Comparison of ENCODE assay signal across 8 cellular contexts in genomic region chr5:66595877-66596790, GRCh38. TPM values are rescaled to one million over a fixed set of nuclear protein-coding genes. Genes with fewer than 3 reads are reported as not detected.
DNase-seq lines count a peak whose midpoint lies in the region; ATAC-seq, FAIRE-seq and TF ChIP-seq lines count a peak whose summit lies in the region.

MAST4 (plus strand) TSS chr5:66596393; CDS start chr5:66596656, 263 bp downstream.

- TF ChIP-seq CTCF in VCaP (conservative IDR thresholded peaks at IDR 0.05) = no peak
- no peak for TF ChIP-seq CTCF in keratinocyte (optimal IDR thresholded peaks at IDR 0.05 in 1 of 3, IDR thresholded peaks at IDR 0.05 in 1 of 3, conservative IDR thresholded peaks at IDR 0.05 in 1 of 3; ENCODE audit: extremely low read depth in 1 of 3, insufficient read depth in 2 of 3, low read length in 3 of 3)

- H3K79me2 ChIP-seq in ACC112 (ENCODE audit: control insufficient read depth, insufficient read depth, low read length, unreplicated experiment) (no peaks in the 10 kb centered on the region), keratinocyte (ENCODE audit: control insufficient read depth, insufficient read depth, low read length) (no peaks in the 10 kb centered on the region)

- H3K9ac ChIP-seq in keratinocyte (ENCODE audit: control insufficient read depth, extremely low read depth, insufficient read depth, low read length) = peak within 1 kb of the TSS; percentile 71

- H3K4me3 ChIP-seq in ACC112 (ENCODE audit: low read depth, low read length) (peak within 1 kb of the TSS; percentile 79), keratinocyte (ENCODE audit: control insufficient read depth in 2 of 3, extremely low read depth in 1 of 3, insufficient read depth in 2 of 3, low read depth in 1 of 3, low read length in 3 of 3) (peak within 1 kb of the TSS; percentile 71 to 84 (median 76))

- peak within 1 kb of the TSS; percentile 95 for H2AFZ ChIP-seq in ACC112 (ENCODE audit: low read length, unreplicated experiment)
- H2AFZ ChIP-seq in keratinocyte (ENCODE audit: control insufficient read depth, low read length) = peak within 1 kb of the TSS; percentile 82

- H3K36me3 ChIP-seq in ACC112 (ENCODE audit: insufficient read depth, low read length) (no peaks in the 10 kb centered on the region), keratinocyte (ENCODE audit: control insufficient read depth in 2 of 2, extremely low read depth in 1 of 2, insufficient read depth in 2 of 2, low read length in 2 of 2) (no peaks in the 10 kb centered on the region)

- no peaks in the 10 kb centered on the region for H3K9me3 ChIP-seq in keratinocyte (ENCODE audit: control insufficient read depth, low read depth, low read length)

- H3K4me1 ChIP-seq in ACC112 (ENCODE audit: control insufficient read depth, insufficient read depth, low read length, unreplicated experiment) = no peaks in the 10 kb centered on the region
- H3K4me1 ChIP-seq in keratinocyte (ENCODE audit: control insufficient read depth, extremely low read depth, insufficient read depth, low read length) = peaks cover 22% of the 10 kb centered on the region

- peak; percentile 43 for FAIRE-seq in keratinocyte (lab: Jason Lieb, UNC)

- H3K27me3 ChIP-seq in ACC112 (ENCODE audit: insufficient read depth, low read length) = peaks cover 92% of the 10 kb centered on the region
- H3K27me3 ChIP-seq in keratinocyte (ENCODE audit: control insufficient read depth, extremely low read depth, insufficient read depth, low read length) = peaks cover 14% of the 10 kb centered on the region

- peak; percentile 15 for DNase-seq in NCI-H2081 treated with DMSO at 0.1 percent for 48 hours (lab: John Stamatoyannopoulos, UW)
- peak; percentile 71 for DNase-seq in cerebellum (ENCODE audit: low spot score)
- DNase-seq in keratinocyte (ENCODE audit: low read depth, low spot score) = peak; percentile 36
- peak; percentile 55 for DNase-seq in smooth muscle cell of the brain vasculature (ENCODE audit: low read depth, low spot score)

- H4K20me1 ChIP-seq in keratinocyte (ENCODE audit: control insufficient read depth, extremely low read depth, insufficient read depth, low read length) = peaks cover 2% of the 10 kb centered on the region

- ATAC-seq in GM18861 (IDR thresholded peaks at IDR 0.05; ENCODE audit: unreplicated experiment) = peak; percentile 92
- ATAC-seq in HG03066 (IDR thresholded peaks at IDR 0.05; ENCODE audit: low read depth, unreplicated experiment) = peak; percentile 98

- peak within 1 kb of the TSS; percentile 98 for H3K4me2 ChIP-seq in keratinocyte (ENCODE audit: control insufficient read depth, extremely low read depth, insufficient read depth, low read depth, low read length)

- dilution Hi-C loops in keratinocyte (cut with MboI; ENCODE audit: extremely low pct_ligation_motif_present, low sequenced_read_pairs) = no loop called here

- H3K9me1 ChIP-seq in keratinocyte (ENCODE audit: control insufficient read depth, extremely low read depth, insufficient read depth, low read length) = no peaks in the 10 kb centered on the region

- H3K27ac ChIP-seq in ACC112 (ENCODE audit: low read depth, low read length) = no peak within 1 kb of the TSS
- H3K27ac ChIP-seq in VCaP = peak within 1 kb of the TSS; percentile 59
- H3K27ac ChIP-seq in keratinocyte (ENCODE audit: control insufficient read depth, insufficient read depth, low read length) = peak within 1 kb of the TSS; percentile 17

RNA-seq across cellular contexts. Expression of gene MAST4, which starts in this region (rescaled TPM):
- total RNA-seq in cerebellum = 21.5 TPM
- 19.8 to 20.8 TPM (median 20.3 TPM) in 3 replicates for polyA plus RNA-seq in keratinocyte
- 34.0 TPM for polyA plus RNA-seq in keratinocyte (2011; ENCODE audit: low read depth)
- polyA plus RNA-seq in keratinocyte (2011; cell fraction: cytosol; rRNA removed) = 13.9 and 18.3 TPM in 2 replicates
- 67.4 and 73.9 TPM in 2 replicates for polyA plus RNA-seq in keratinocyte (2011; cell fraction: nucleus; rRNA removed)
- 19.3 and 32.9 TPM in 2 replicates for polyA plus RNA-seq in keratinocyte (2012; ENCODE audit: low replicate concordance)
- polyA minus RNA-seq in keratinocyte = 68.7 to 96.4 TPM (median 93.1 TPM) in 3 replicates
- 17.1 TPM for polyA minus RNA-seq in keratinocyte (2011; cell fraction: cytosol; rRNA and poly(A)+ RNA removed)
- 129 and 267 TPM in 2 replicates for polyA minus RNA-seq in keratinocyte (2011; cell fraction: nucleus; rRNA and poly(A)+ RNA removed)

Comparison
In these comparisons a context has a peak if more than half of its experiments do, and no peak if none do; other contexts are left out.
1. DNase-seq: peak in every context shown above with its lines; median percentile 71 in cerebellum; 55 in smooth muscle cell of the brain vasculature; 36 in keratinocyte; 15 in NCI-H2081 treated with DMSO at 0.1 percent for 48 hours.